Comparison of ENCODE assay signal across 2 cellular contexts in the genomic region with DNA sequence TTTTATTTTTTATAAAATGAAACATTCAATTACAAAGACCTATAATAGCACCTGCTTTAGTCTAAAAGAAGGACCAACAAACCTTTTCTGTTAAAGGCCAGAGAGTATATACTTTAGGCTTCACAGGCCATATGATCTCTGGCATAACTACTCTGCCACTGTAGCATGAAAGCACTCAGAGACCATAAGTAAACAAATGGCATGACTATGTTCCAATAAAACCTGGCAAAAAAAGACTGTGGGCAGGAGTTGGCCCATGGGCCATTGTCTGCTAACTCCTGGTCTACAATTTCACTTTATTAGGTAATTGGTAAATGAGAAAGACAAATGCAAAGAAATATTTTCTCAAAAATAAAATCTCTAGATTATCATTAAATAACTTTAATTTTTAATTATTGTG.
A peak's percentile ranks its signal among the peaks of the same experiment; 100 is the strongest.
TF ChIP-seq lines count a peak whose summit lies in the region.

No MANE protein-coding gene starts in this region.

TF ChIP-seq in liver, 16 proteins besides CTCF, POLR2A, EP300 and RAD21:
- TF ChIP-seq REST (IDR thresholded peaks at IDR 0.05) (no peak), MAX (IDR thresholded peaks at IDR 0.05) (no peak), ZBTB33 (IDR thresholded peaks at IDR 0.05) (no peak), JUND (IDR thresholded peaks at IDR 0.05) (no peak), HNF4A (conservative IDR thresholded peaks at IDR 0.05) (peak in 1 of 2 donors; percentile 7), ATF3 (IDR thresholded peaks at IDR 0.05) (no peak), GABPA (IDR thresholded peaks at IDR 0.05 in 1 of 2, conservative IDR thresholded peaks at IDR 0.05 in 1 of 2) (no peak), YY1 (IDR thresholded peaks at IDR 0.05) (peak; percentile 27)

TF ChIP-seq in HepG2, 621 proteins besides CTCF, POLR2A, EP300 and RAD21 (continued from another document):
- TF ChIP-seq CSRNP2 (CRISPR knock-in tag; conservative IDR thresholded peaks at IDR 0.05; ENCODE audit: low read depth) (no peak), JUN (CRISPR knock-in tag; IDR thresholded peaks at IDR 0.05) (no peak), BHLHE40 (IDR thresholded peaks at IDR 0.05; ENCODE audit: low read length) (no peak), FOXA1 (IDR thresholded peaks at IDR 0.05) (no peak), FOXA1 (CRISPR knock-in tag; IDR thresholded peaks at IDR 0.05) (no peak), ZNF207 (IDR thresholded peaks at IDR 0.05; ENCODE audit: borderline replicate concordance) (no peak), BCL6 (CRISPR knock-in tag; IDR thresholded peaks at IDR 0.05) (no peak), HNF4A (CRISPR knock-in tag; IDR thresholded peaks at IDR 0.05) (no peak), IKZF5 (CRISPR knock-in tag; IDR thresholded peaks at IDR 0.05) (no peak), SP5 (CRISPR knock-in tag; IDR thresholded peaks at IDR 0.05; ENCODE audit: borderline replicate concordance, low read depth) (no peak), ZNF660 (CRISPR knock-in tag; IDR thresholded peaks at IDR 0.05; ENCODE audit: borderline replicate concordance, low read depth) (no peak), PHF8 (CRISPR knock-in tag; IDR thresholded peaks at IDR 0.05) (no peak), ONECUT2 (CRISPR knock-in tag; IDR thresholded peaks at IDR 0.05) (no peak), ZNF781 (CRISPR knock-in tag; IDR thresholded peaks at IDR 0.05; ENCODE audit: borderline replicate concordance, not compliant biosample characterization) (no peak)
- TF ChIP-seq, protein P1, sequence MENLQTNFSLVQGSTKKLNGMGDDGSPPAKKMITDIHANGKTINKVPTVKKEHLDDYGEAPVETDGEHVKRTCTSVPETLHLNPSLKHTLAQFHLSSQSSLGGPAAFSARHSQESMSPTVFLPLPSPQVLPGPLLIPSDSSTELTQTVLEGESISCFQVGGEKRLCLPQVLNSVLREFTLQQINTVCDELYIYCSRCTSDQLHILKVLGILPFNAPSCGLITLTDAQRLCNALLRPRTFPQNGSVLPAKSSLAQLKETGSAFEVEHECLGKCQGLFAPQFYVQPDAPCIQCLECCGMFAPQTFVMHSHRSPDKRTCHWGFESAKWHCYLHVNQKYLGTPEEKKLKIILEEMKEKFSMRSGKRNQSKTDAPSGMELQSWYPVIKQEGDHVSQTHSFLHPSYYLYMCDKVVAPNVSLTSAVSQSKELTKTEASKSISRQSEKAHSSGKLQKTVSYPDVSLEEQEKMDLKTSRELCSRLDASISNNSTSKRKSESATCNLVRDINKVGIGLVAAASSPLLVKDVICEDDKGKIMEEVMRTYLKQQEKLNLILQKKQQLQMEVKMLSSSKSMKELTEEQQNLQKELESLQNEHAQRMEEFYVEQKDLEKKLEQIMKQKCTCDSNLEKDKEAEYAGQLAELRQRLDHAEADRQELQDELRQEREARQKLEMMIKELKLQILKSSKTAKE (CRISPR knock-in tag; IDR thresholded peaks at IDR 0.05; ENCODE audit: borderline replicate concordance), result no peak
